In genomic region chr20:33995053-33995816, GRCh38 we compare ENCODE assay signal across 7 cellular contexts. TPM values are rescaled to one million over a fixed set of nuclear protein-coding genes. Genes with fewer than 3 reads are reported as not detected.
DNase-seq lines count a peak whose midpoint lies in the region; TF ChIP-seq lines count a peak whose summit lies in the region.

No MANE protein-coding gene starts in this region.

- CTCF ChIA-PET in PC-9 (lab: Charles Lee), result no interaction called here

- peaks cover 56% of the 10 kb centered on the region for H4K20me1 ChIP-seq in PC-9 (ENCODE audit: insufficient read depth)
- peaks cover 57% of the 10 kb centered on the region for H4K20me1 ChIP-seq in osteoblast (ENCODE audit: insufficient read depth, low read length)

- H3K4me3 Mint-ChIP-seq in endothelial cell (ENCODE audit: unreplicated experiment), result peak overlapping the region; percentile 96

- H3K4me1 Mint-ChIP-seq in endothelial cell (ENCODE audit: unreplicated experiment), result peaks cover 45% of the 10 kb centered on the region

- H3K4me2 ChIP-seq in PC-9 (peak overlapping the region; percentile 95), osteoblast (ENCODE audit: insufficient read depth, low read length) (peak overlapping the region; percentile 82)

- BruUV-seq in PC-9 (replicated peaks; lab: Mats Ljungman, UMichigan), result TSS peak; percentile 41

- peak overlapping the region; percentile 94 for H3K4me3 ChIP-seq in H7 (ENCODE audit: insufficient read depth, low read depth, low read length)
- peak overlapping the region; percentile 92 for H3K4me3 ChIP-seq in PC-9
- peak overlapping the region; percentile 84 for H3K4me3 ChIP-seq in osteoblast (ENCODE audit: insufficient read depth, low read length)

- POLR2A ChIA-PET in PC-9 (lab: Charles Lee; ENCODE audit: unreplicated experiment), result interaction anchor here (0.6 to 0.9 kb wide), 3 partner anchors 63 to 713 kb away, joined by 4 to 8 read pairs (median 6); no protein-coding TSS in a partner anchor

- H3K27me3 ChIP-seq in H7 (ENCODE audit: control insufficient read depth, insufficient read depth, low read length) (no peaks in the 10 kb centered on the region), PC-9 (ENCODE audit: insufficient read depth, low read depth) (no peaks in the 10 kb centered on the region), osteoblast (ENCODE audit: insufficient read depth, low read length) (no peaks in the 10 kb centered on the region)

- no peaks in the 10 kb centered on the region for H3K36me3 ChIP-seq in H7 (replicated peaks; ENCODE audit: control insufficient read depth, insufficient read depth, low read length)
- no peaks in the 10 kb centered on the region for H3K36me3 ChIP-seq in PC-9 (ENCODE audit: low read depth)
- no peaks in the 10 kb centered on the region for H3K36me3 ChIP-seq in osteoblast (ENCODE audit: insufficient read depth, low read length)

- peaks cover 4% of the 10 kb centered on the region for H3K36me3 Mint-ChIP-seq in endothelial cell (ENCODE audit: low read depth, unreplicated experiment)

- H2AFZ ChIP-seq in PC-9 (no peak overlapping the region), osteoblast (ENCODE audit: low read length) (no peak overlapping the region)

- no peak for DNase-seq in H7
- DNase-seq in PC-9, result no peak
- no peak for DNase-seq in endothelial cell (ENCODE audit: low spot score)
- DNase-seq in osteoblast (ENCODE audit: insufficient read length, low spot score, missing footprints), result peak; percentile 52
- DNase-seq in cerebellar nuclear complex (lab: John Stamatoyannopoulos, UW), result no peak
- no peak for DNase-seq in GDM1 (lab: John Stamatoyannopoulos, UW)
- no peak for DNase-seq in GM13977 (ENCODE audit: low spot score)

- H3K27me3 Mint-ChIP-seq in endothelial cell (ENCODE audit: unreplicated experiment), result peaks cover 22% of the 10 kb centered on the region

- H3F3A ChIP-seq in PC-9 (ENCODE audit: insufficient read depth, low read depth), result peaks cover 10% of the 10 kb centered on the region; the same call in 1 of the 2 replicates

- no peaks in the 10 kb centered on the region for H3K9me3 ChIP-seq in PC-9 (ENCODE audit: insufficient read depth, low read depth)
- H3K9me3 ChIP-seq in osteoblast (ENCODE audit: low read depth, low read length), result no peaks in the 10 kb centered on the region

- intact Hi-C loops in PC-9 (cut with micrococcal nuclease; ENCODE audit: unreplicated experiment), result loop anchor here (2.0 to 10.0 kb wide), 2 partner anchors 74 to 330 kb away; partner anchors contain the start of genes ACTL10 and C20orf144

- H3K27ac ChIP-seq in PC-9 (no peak overlapping the region), osteoblast (ENCODE audit: low read depth, low read length) (peak overlapping the region; percentile 76)

- H3K79me2 ChIP-seq in PC-9 (ENCODE audit: low read depth) (peaks cover 84% of the 10 kb centered on the region), osteoblast (ENCODE audit: insufficient read depth, low read length) (peaks cover 69% of the 10 kb centered on the region)

- H3K9me3 Mint-ChIP-seq in endothelial cell (ENCODE audit: unreplicated experiment), result no peaks in the 10 kb centered on the region

- peaks cover 28% of the 10 kb centered on the region for H3K4me1 ChIP-seq in PC-9 (replicated peaks; ENCODE audit: insufficient read depth)
- H3K4me1 ChIP-seq in osteoblast (ENCODE audit: insufficient read depth, low read length), result peaks cover 23% of the 10 kb centered on the region

- H3K27ac Mint-ChIP-seq in endothelial cell (ENCODE audit: unreplicated experiment), result peak overlapping the region; percentile 85

- H3K9me2 ChIP-seq in PC-9 (ENCODE audit: insufficient read depth), result no peaks in the 10 kb centered on the region

- TF ChIP-seq CTCF in PC-9 (conservative IDR thresholded peaks at IDR 0.05) (no peak), endothelial cell (IDR thresholded peaks at IDR 0.05; ENCODE audit: unreplicated experiment) (no peak), osteoblast (IDR thresholded peaks at IDR 0.05; ENCODE audit: extremely low read depth, low read depth, low read length) (no peak), GM13977 (IDR thresholded peaks at IDR 0.05; ENCODE audit: extremely low read depth, insufficient read depth, missing control alignments) (no peak)

- in situ Hi-C loops in GM13977 (cut with MboI; ENCODE audit: low pct_unique_long_range_greater_than_20kb, low sequenced_read_pairs, unreplicated experiment), result no loop called here

RNA-seq across cellular contexts. Expression of gene RALY, which starts 1.5 kb away (rescaled TPM):
- 147 and 164 TPM in 2 replicates for total RNA-seq in H7 (2014; rRNA removed; shearing (Covaris generic))
- total RNA-seq in PC-9 (2021), result 214 and 219 TPM in 2 replicates
- 168 TPM for total RNA-seq in endothelial cell (ENCODE audit: unreplicated experiment)
- 72.5 and 77.1 TPM in 2 replicates for total RNA-seq in osteoblast
